1 cellular context compared by ENCODE assay signal in genomic region chr14:67814826-67815225, GRCh38.
TF ChIP-seq lines count a peak whose summit lies in the region.

No MANE protein-coding gene starts in this region.

TF ChIP-seq in HCT116, 20 proteins besides CTCF, POLR2A, EP300 and RAD21 (continued from another document):
- no peak for TF ChIP-seq SIN3A (IDR thresholded peaks at IDR 0.05; ENCODE audit: low read depth)
- no peak for TF ChIP-seq REST (IDR thresholded peaks at IDR 0.05; ENCODE audit: low read depth)
- no peak for TF ChIP-seq SRF (IDR thresholded peaks at IDR 0.05; ENCODE audit: low read depth)
- TF ChIP-seq YY1 (IDR thresholded peaks at IDR 0.05; ENCODE audit: extremely low read depth, insufficient replicate concordance, low read depth, low read length) = no peak
- no peak for TF ChIP-seq FOSL1 (IDR thresholded peaks at IDR 0.05; ENCODE audit: low read depth)
- no peak for TF ChIP-seq EZH2 (IDR thresholded peaks at IDR 0.05)
- no peak for TF ChIP-seq EGR1 (IDR thresholded peaks at IDR 0.05; ENCODE audit: low read depth)
- no peak for TF ChIP-seq CBX3 (IDR thresholded peaks at IDR 0.05; ENCODE audit: low read depth)
- TF ChIP-seq CEBPB (IDR thresholded peaks at IDR 0.05; ENCODE audit: low read depth) = no peak
